ENCODE assay signal across 10 cellular contexts in genomic region chr19:9857920-9858746, GRCh38. TPM values are rescaled to one million over a fixed set of nuclear protein-coding genes. Genes with fewer than 3 reads are reported as not detected.
A peak's percentile ranks its signal among the peaks of the same experiment; 100 is the strongest.
DNase-seq lines count a peak whose midpoint lies in the region; ATAC-seq and TF ChIP-seq lines count a peak whose summit lies in the region.
"Had no signal": no experiment of that assay in that cellular context is flagged by ENCODE, and none has a peak within 500 bp of the region (broad histone marks: within the 10 kb centered on the region; RNA-seq: fewer than 3 reads in every experiment).

No MANE protein-coding gene starts in this region.

- peak; percentile 24 for DNase-seq in GF-D8 (lab: John Stamatoyannopoulos, UW)
- peak; percentile 33 for DNase-seq in MV-4-11 (lab: John Stamatoyannopoulos, UW)
- peak; percentile 66 for DNase-seq in activated effector memory CD4-positive, alpha-beta T cell treated with anti-CD3 and anti-CD28 coated beads, Interleukin-2, amount 50 U/mL, for 16 hours
- DNase-seq in natural killer cell: no peak
- no peak for DNase-seq in sciatic nerve (ENCODE audit: low spot score)
- DNase-seq in endodermal cell: no peak
- no peak for DNase-seq in SK-N-DZ (ENCODE audit: low spot score)
- no peak for DNase-seq in COR-L47 (lab: John Stamatoyannopoulos, UW)
- DNase-seq: head of caudate nucleus, NCI-H1417 had no signal

- H3K4me3 ChIP-seq in endodermal cell (ENCODE audit: low read length): no peak overlapping the region

- H3K9me3 Mint-ChIP-seq in natural killer cell (no peaks in the 10 kb centered on the region), endodermal cell (no peaks in the 10 kb centered on the region)

- ATAC-seq in natural killer cell: peak; percentile 43 to 73 (median 55)
- no peak for ATAC-seq in sciatic nerve

- intact Hi-C loops in natural killer cell (cut with micrococcal nuclease) (no loop called here), sciatic nerve (cut with DNase I) (no loop called here)

- H3K4me1 Mint-ChIP-seq in natural killer cell (peaks cover 34 to 52% of the 10 kb centered on the region in 2 donors), endodermal cell (no peaks in the 10 kb centered on the region)

- H3K27ac ChIP-seq in endodermal cell (ENCODE audit: low read depth, low read length): no peak overlapping the region

- H3K36me3 Mint-ChIP-seq in natural killer cell: no peaks in the 10 kb centered on the region
- peaks cover 22% of the 10 kb centered on the region for H3K36me3 Mint-ChIP-seq in endodermal cell (ENCODE audit: low read depth)

- peaks cover 4% of the 10 kb centered on the region for H3K36me3 ChIP-seq in endodermal cell (ENCODE audit: control insufficient read depth, insufficient read depth, low read length)

- peak overlapping the region; percentile 90 to 92 for H3K27ac Mint-ChIP-seq in natural killer cell
- no peak overlapping the region for H3K27ac Mint-ChIP-seq in endodermal cell

- TF ChIP-seq CTCF in natural killer cell (IDR thresholded peaks at IDR 0.05) (no peak), endodermal cell (conservative IDR thresholded peaks at IDR 0.05) (no peak)

- no peaks in the 10 kb centered on the region for H3K27me3 ChIP-seq in endodermal cell (ENCODE audit: control insufficient read depth, insufficient read depth, low read length, poor library complexity, severe bottlenecking)

- 91 to 92% methylated on average over 8 to 9 of the region's 10 CpGs for WGBS in endodermal cell (ENCODE audit: insufficient coverage in 1 of 2, insufficient read length in 1 of 2), 2 experiments

- no peak overlapping the region for H3K9ac ChIP-seq in endodermal cell (ENCODE audit: extremely low read depth, low read length, poor library complexity, severe bottlenecking)

- H3K27me3 Mint-ChIP-seq in natural killer cell (ENCODE audit: low read depth in 2 of 2) (no peaks in the 10 kb centered on the region), endodermal cell (ENCODE audit: insufficient read depth) (no peaks in the 10 kb centered on the region)

- H3K4me3 Mint-ChIP-seq in natural killer cell (peak overlapping the region; percentile 88), endodermal cell (no peak overlapping the region)

- no peaks in the 10 kb centered on the region for H3K9me3 ChIP-seq in endodermal cell (ENCODE audit: control insufficient read depth, low read length)

- no peaks in the 10 kb centered on the region for H3K4me1 ChIP-seq in endodermal cell (ENCODE audit: control insufficient read depth, insufficient read depth, low read length)

RNA-seq across cellular contexts. Expression of gene PIN1, which starts 23.0 kb away (rescaled TPM):
- total RNA-seq in natural killer cell (10 to 100 TPM; 68.3 to 82.6 (median 74.8) TPM), sciatic nerve (54.6 TPM), endodermal cell (100 to 1,000 TPM in 1 of 2 donors, 10 to 100 TPM in 1; 92.4 to 101 TPM)
- polyA plus RNA-seq in endodermal cell (2013, experiment 1 of 2): 84.6 TPM
- polyA plus RNA-seq in endodermal cell (2013, experiment 2 of 2): 87.0 TPM
- 264 and 310 TPM in 2 replicates for polyA plus RNA-seq in SK-N-DZ (2014; cell fraction: cytosol; rRNA removed)
- polyA plus RNA-seq in SK-N-DZ (2014; cell fraction: nucleus; rRNA removed): 196 and 235 TPM in 2 replicates

RNA-seq across cellular contexts. Expression of gene UBL5, which starts 30.4 kb away (rescaled TPM):
- total RNA-seq in natural killer cell (100 to 1,000 TPM; 193 to 239 (median 194) TPM), sciatic nerve (206 TPM), endodermal cell (100 to 1,000 TPM; 415 to 506 TPM)
- polyA plus RNA-seq in endodermal cell (2013, experiment 1 of 2): 627 TPM
- 623 TPM for polyA plus RNA-seq in endodermal cell (2013, experiment 2 of 2)
- 698 and 2,369 TPM in 2 replicates for polyA plus RNA-seq in SK-N-DZ (2014; cell fraction: cytosol; rRNA removed)
- 345 and 644 TPM in 2 replicates for polyA plus RNA-seq in SK-N-DZ (2014; cell fraction: nucleus; rRNA removed)

RNA-seq across cellular contexts. Expression of gene FBXL12, which starts 39.3 kb away (rescaled TPM):
- 10 to 100 TPM; 36.9 to 46.8 (median 43.6) TPM for total RNA-seq in natural killer cell
- 24.9 TPM for total RNA-seq in sciatic nerve
- total RNA-seq in endodermal cell: 10 to 100 TPM; 28.3 to 28.8 TPM
- polyA plus RNA-seq in endodermal cell (2013, experiment 1 of 2): 27.8 TPM
- 26.3 TPM for polyA plus RNA-seq in endodermal cell (2013, experiment 2 of 2)
- polyA plus RNA-seq in SK-N-DZ (2014; cell fraction: cytosol; rRNA removed): 36.3 and 37.2 TPM in 2 replicates
- 29.3 and 47.2 TPM in 2 replicates for polyA plus RNA-seq in SK-N-DZ (2014; cell fraction: nucleus; rRNA removed)

Comparison
In these comparisons a context has a peak if more than half of its experiments do, and no peak if none do; other contexts are left out.
1. DNase-seq: peak in GF-D8 (single experiment), MV-4-11 (single experiment) and activated effector memory CD4-positive, alpha-beta T cell treated with anti-CD3 and anti-CD28 coated beads, Interleukin-2, amount 50 U/mL, for 16 hours (single experiment); none in natural killer cell (single experiment), sciatic nerve (single experiment), endodermal cell (single experiment), SK-N-DZ (single experiment) and COR-L47 (single experiment).